Comparison of ENCODE assay signal across 1 cellular context in the genomic region with DNA sequence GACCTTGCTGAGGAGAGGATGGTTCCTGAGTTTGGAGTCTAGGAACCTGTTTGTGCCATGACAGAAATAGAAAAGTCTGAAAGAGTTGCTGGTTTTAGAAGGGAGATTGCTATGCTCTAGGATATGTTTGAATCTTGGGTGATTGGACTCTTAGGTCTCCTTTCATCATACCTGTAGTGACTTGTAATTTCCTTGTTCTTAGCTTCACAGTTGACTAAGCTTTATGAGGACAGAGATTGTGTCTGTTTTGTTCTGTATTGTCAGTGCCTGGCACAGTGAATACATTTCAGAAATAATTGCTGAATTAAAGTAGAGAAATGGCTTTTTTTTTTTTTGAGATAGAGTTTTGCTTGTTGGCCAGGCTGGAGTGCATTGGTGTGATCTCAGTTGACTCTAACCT.
TF ChIP-seq lines count a peak whose summit lies in the region.

No MANE protein-coding gene starts in this region.

TF ChIP-seq in K562, 482 proteins besides CTCF, POLR2A, EP300 and RAD21 (continued from another document):
- TF ChIP-seq, protein P1, sequence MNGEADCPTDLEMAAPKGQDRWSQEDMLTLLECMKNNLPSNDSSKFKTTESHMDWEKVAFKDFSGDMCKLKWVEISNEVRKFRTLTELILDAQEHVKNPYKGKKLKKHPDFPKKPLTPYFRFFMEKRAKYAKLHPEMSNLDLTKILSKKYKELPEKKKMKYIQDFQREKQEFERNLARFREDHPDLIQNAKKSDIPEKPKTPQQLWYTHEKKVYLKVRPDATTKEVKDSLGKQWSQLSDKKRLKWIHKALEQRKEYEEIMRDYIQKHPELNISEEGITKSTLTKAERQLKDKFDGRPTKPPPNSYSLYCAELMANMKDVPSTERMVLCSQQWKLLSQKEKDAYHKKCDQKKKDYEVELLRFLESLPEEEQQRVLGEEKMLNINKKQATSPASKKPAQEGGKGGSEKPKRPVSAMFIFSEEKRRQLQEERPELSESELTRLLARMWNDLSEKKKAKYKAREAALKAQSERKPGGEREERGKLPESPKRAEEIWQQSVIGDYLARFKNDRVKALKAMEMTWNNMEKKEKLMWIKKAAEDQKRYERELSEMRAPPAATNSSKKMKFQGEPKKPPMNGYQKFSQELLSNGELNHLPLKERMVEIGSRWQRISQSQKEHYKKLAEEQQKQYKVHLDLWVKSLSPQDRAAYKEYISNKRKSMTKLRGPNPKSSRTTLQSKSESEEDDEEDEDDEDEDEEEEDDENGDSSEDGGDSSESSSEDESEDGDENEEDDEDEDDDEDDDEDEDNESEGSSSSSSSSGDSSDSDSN (IDR thresholded peaks at IDR 0.05; ENCODE audit: borderline replicate concordance in 1 of 2, low read depth in 2 of 2, low read length in 2 of 2), result no peak
- TF ChIP-seq SRSF9 (IDR thresholded peaks at IDR 0.05; ENCODE audit: borderline replicate concordance, low read depth, low read length) (no peak), ZNF583 (CRISPR knock-in tag; IDR thresholded peaks at IDR 0.05) (no peak), DMBX1 (CRISPR knock-in tag; IDR thresholded peaks at IDR 0.05; ENCODE audit: borderline replicate concordance) (no peak), ZBTB17 (CRISPR knock-in tag; IDR thresholded peaks at IDR 0.05) (no peak), NCOA4 (IDR thresholded peaks at IDR 0.05; ENCODE audit: partially characterized antibody) (no peak), ESRRA (IDR thresholded peaks at IDR 0.05; ENCODE audit: borderline replicate concordance, low read depth) (no peak)
- TF ChIP-seq, protein P2, sequence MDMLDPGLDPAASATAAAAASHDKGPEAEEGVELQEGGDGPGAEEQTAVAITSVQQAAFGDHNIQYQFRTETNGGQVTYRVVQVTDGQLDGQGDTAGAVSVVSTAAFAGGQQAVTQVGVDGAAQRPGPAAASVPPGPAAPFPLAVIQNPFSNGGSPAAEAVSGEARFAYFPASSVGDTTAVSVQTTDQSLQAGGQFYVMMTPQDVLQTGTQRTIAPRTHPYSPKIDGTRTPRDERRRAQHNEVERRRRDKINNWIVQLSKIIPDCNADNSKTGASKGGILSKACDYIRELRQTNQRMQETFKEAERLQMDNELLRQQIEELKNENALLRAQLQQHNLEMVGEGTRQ (CRISPR knock-in tag; IDR thresholded peaks at IDR 0.05), result no peak
- TF ChIP-seq, protein P3, sequence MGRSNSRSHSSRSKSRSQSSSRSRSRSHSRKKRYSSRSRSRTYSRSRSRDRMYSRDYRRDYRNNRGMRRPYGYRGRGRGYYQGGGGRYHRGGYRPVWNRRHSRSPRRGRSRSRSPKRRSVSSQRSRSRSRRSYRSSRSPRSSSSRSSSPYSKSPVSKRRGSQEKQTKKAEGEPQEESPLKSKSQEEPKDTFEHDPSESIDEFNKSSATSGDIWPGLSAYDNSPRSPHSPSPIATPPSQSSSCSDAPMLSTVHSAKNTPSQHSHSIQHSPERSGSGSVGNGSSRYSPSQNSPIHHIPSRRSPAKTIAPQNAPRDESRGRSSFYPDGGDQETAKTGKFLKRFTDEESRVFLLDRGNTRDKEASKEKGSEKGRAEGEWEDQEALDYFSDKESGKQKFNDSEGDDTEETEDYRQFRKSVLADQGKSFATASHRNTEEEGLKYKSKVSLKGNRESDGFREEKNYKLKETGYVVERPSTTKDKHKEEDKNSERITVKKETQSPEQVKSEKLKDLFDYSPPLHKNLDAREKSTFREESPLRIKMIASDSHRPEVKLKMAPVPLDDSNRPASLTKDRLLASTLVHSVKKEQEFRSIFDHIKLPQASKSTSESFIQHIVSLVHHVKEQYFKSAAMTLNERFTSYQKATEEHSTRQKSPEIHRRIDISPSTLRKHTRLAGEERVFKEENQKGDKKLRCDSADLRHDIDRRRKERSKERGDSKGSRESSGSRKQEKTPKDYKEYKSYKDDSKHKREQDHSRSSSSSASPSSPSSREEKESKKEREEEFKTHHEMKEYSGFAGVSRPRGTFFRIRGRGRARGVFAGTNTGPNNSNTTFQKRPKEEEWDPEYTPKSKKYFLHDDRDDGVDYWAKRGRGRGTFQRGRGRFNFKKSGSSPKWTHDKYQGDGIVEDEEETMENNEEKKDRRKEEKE (IDR thresholded peaks at IDR 0.05; ENCODE audit: borderline replicate concordance in 1 of 2, control insufficient read depth in 1 of 2, low read depth in 2 of 2, low read length in 1 of 2), result no peak
- TF ChIP-seq, protein P4, sequence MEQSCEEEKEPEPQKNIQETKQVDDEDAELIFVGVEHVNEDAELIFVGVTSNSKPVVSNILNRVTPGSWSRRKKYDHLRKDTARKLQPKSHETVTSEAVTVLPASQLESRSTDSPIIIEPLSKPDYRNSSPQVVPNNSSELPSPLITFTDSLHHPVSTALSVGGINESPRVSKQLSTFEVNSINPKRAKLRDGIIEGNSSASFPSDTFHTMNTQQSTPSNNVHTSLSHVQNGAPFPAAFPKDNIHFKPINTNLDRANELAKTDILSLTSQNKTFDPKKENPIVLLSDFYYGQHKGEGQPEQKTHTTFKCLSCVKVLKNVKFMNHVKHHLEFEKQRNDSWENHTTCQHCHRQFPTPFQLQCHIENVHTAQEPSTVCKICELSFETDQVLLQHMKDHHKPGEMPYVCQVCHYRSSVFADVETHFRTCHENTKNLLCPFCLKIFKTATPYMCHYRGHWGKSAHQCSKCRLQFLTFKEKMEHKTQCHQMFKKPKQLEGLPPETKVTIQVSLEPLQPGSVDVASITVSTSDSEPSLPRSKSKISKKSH (CRISPR knock-in tag; IDR thresholded peaks at IDR 0.05), result no peak
